8 cellular contexts compared by ENCODE assay signal in the genomic region with DNA sequence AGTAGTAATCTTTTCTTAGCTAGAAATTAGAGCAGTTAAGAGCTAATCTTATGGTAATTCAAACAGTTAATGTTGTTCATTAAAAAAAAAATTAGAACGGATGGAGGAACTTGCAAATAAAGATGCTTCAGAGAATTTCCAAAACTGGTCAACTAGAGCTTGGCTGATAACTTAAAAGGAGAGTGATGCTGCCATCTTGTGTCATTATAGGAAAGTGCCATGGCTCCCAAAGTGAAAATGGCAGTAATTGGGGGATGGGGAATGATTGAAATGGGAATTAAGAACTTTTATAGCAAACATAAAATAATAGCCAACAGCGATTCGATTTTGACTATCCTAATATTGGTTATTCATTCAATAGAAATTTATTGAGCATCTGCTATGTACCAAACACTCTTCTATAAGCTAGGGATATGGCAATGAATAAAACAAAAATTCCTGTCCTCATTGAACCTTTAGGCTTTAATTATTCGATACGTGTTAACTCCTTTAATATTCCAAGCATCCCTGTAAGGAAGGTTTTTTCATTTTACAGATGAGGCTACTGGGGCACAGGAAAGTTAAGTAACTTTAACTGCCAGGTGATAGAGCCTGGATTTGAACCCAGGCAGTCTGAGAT. TPM values are rescaled to one million over a fixed set of nuclear protein-coding genes. Genes with fewer than 3 reads are reported as not detected.
DNase-seq lines count a peak whose midpoint lies in the region; ATAC-seq, FAIRE-seq and TF ChIP-seq lines count a peak whose summit lies in the region.

No MANE protein-coding gene starts in this region.

- H3K9me1 ChIP-seq in endothelial cell of umbilical vein (replicated peaks; ENCODE audit: control insufficient read depth, extremely low read depth, insufficient read depth, low read length) = no peaks in the 10 kb centered on the region

- H2AFZ ChIP-seq in DND-41 (ENCODE audit: low read depth, low read length) (no peak overlapping the region), endothelial cell of umbilical vein (ENCODE audit: low read depth, low read length) (no peak overlapping the region)

- no peaks in the 10 kb centered on the region for H3K79me2 ChIP-seq in DND-41 (ENCODE audit: insufficient read depth, low read length)
- no peaks in the 10 kb centered on the region for H3K79me2 ChIP-seq in endothelial cell of umbilical vein (ENCODE audit: control insufficient read depth, insufficient read depth, low read length)

- H3K4me3 ChIP-seq in DND-41 (ENCODE audit: low read depth in 1 of 2, low read length in 2 of 2) (no peak overlapping the region), Panc1 (ENCODE audit: low read depth in 2 of 2, low read length in 2 of 2) (no peak overlapping the region), endothelial cell of umbilical vein (replicated peaks in 1 of 3; ENCODE audit: insufficient read depth in 1 of 3, low read depth in 1 of 3, low read length in 3 of 3) (no peak overlapping the region)

- TF ChIP-seq POLR2A in endothelial cell of umbilical vein (IDR thresholded peaks at IDR 0.05; ENCODE audit: low read depth, low read length) = no peak

- H3K4me1 ChIP-seq in DND-41 (ENCODE audit: insufficient read depth, low read length) = peaks cover 2% of the 10 kb centered on the region
- 0 out of 2 replicates have a peak, but pooled peaks cover 2% of the 10 kb centered on the region for H3K4me1 ChIP-seq in Panc1 (ENCODE audit: control insufficient read depth, insufficient read depth, low read length)
- H3K4me1 ChIP-seq in endothelial cell of umbilical vein (ENCODE audit: control insufficient read depth, extremely low read depth, insufficient read depth, low read length) = peaks cover 2% of the 10 kb centered on the region

- peak; percentile 48; the same call in 1 of the 3 replicates for ATAC-seq in DND-41 (ENCODE audit: insufficient read depth, low read depth)
- ATAC-seq in Panc1 = peak; percentile 83
- ATAC-seq in GM18868 (IDR thresholded peaks at IDR 0.05; ENCODE audit: unreplicated experiment) = no peak

- no peak overlapping the region for H3K27ac ChIP-seq in DND-41 (ENCODE audit: low read length)
- no peak overlapping the region for H3K27ac ChIP-seq in Panc1 (ENCODE audit: low read length)
- H3K27ac ChIP-seq in endothelial cell of umbilical vein (ENCODE audit: insufficient read depth, low read depth, low read length) = no peak overlapping the region

- dilution Hi-C loops in endothelial cell of umbilical vein (cut with MboI; ENCODE audit: extremely low pct_ligation_motif_present, low sequenced_read_pairs) = no loop called here

- peaks cover 6% of the 10 kb centered on the region for H3K9me3 Mint-ChIP-seq in activated CD4-positive, alpha-beta memory T cell treated with anti-CD3 and anti-CD28 coated beads for 36 hours

- intact Hi-C loops in Panc1 (cut with micrococcal nuclease; ENCODE audit: unreplicated experiment) (loop anchor here (2.0 to 5.0 kb wide), 3 partner anchors 122 to 1443 kb away; no protein-coding TSS in a partner anchor), endothelial cell of umbilical vein (cut with micrococcal nuclease) (loop anchor here (1.0 to 10.0 kb wide), 8 partner anchors 124 to 1635 kb away; no protein-coding TSS in a partner anchor)
- intact Hi-C loops in activated CD4-positive, alpha-beta memory T cell treated with anti-CD3 and anti-CD28 coated beads for 36 hours (cut with micrococcal nuclease) = loop anchor here (5.0 to 10.0 kb wide), 2 partner anchors 1298 to 1440 kb away; no protein-coding TSS in a partner anchor

- TF ChIP-seq CTCF in DND-41 (IDR thresholded peaks at IDR 0.05; ENCODE audit: borderline replicate concordance, extremely low read depth, low read length, poor library complexity, severe bottlenecking) (peak; percentile 93), Panc1 (IDR thresholded peaks at IDR 0.05) (peak; percentile 78; the same call in 1 of the 2 replicates), endothelial cell of umbilical vein (IDR thresholded peaks at IDR 0.05; ENCODE audit: extremely low read depth in 1 of 2, insufficient read depth in 1 of 2, low read depth in 1 of 2, low read length in 2 of 2) (peak; percentile 61 to 65)

- DNase-seq in DND-41 = peak; percentile 36
- peak; percentile 44 for DNase-seq in HS-5 (ENCODE audit: low read depth)
- no peak for DNase-seq in Panc1 (ENCODE audit: low read depth, low spot score)
- DNase-seq in endothelial cell of umbilical vein (ENCODE audit: low read depth, low spot score) = peak; percentile 67
- DNase-seq in mucosa of gallbladder (ENCODE audit: low spot score) = peak; percentile 42
- DNase-seq in activated effector memory CD4-positive, alpha-beta T cell treated with anti-CD3 and anti-CD28 coated beads, Interleukin-2, amount 50 U/mL, for 16 hours = no peak
- no peak for DNase-seq in activated CD4-positive, alpha-beta memory T cell treated with anti-CD3 and anti-CD28 coated beads for 36 hours

- no peak overlapping the region for H3K27ac Mint-ChIP-seq in activated CD4-positive, alpha-beta memory T cell treated with anti-CD3 and anti-CD28 coated beads for 36 hours

- H3K4me2 ChIP-seq in DND-41 (ENCODE audit: insufficient read depth, low read length) (peak overlapping the region; percentile 4; the same call in 1 of the 2 replicates), endothelial cell of umbilical vein (ENCODE audit: insufficient read depth, low read length) (no peak overlapping the region)

- POLR2A ChIA-PET in Panc1 (lab: Charles Lee) (interaction anchor here (0.7 kb wide), 1 partner anchor 104 kb away, joined by 3 read pairs; no protein-coding TSS in a partner anchor), endothelial cell of umbilical vein (lab: Charles Lee) (no interaction called here)
- POLR2A ChIA-PET in activated CD4-positive, alpha-beta memory T cell treated with anti-CD3 and anti-CD28 coated beads for 36 hours (lab: Charles Lee) = interaction anchor here (0.6 kb wide), 1 partner anchor 1207 kb away, joined by 3 read pairs; no protein-coding TSS in a partner anchor

- BruUV-seq in Panc1 (replicated peaks; lab: Mats Ljungman, UMichigan) (no TSS peak), endothelial cell of umbilical vein (replicated peaks; lab: Mats Ljungman, UMichigan) (no TSS peak)

- in situ Hi-C loops in Panc1 (cut with HindIII; ENCODE audit: low pct_unique_long_range_greater_than_20kb, low sequenced_read_pairs) = no loop called here

- H3K9ac ChIP-seq in DND-41 (ENCODE audit: low read depth, low read length) (no peak overlapping the region), endothelial cell of umbilical vein (replicated peaks; ENCODE audit: extremely low read depth, insufficient read depth, low read length) (no peak overlapping the region)

- H3K4me3 Mint-ChIP-seq in activated CD4-positive, alpha-beta memory T cell treated with anti-CD3 and anti-CD28 coated beads for 36 hours = no peak overlapping the region

- H3K27me3 Mint-ChIP-seq in activated CD4-positive, alpha-beta memory T cell treated with anti-CD3 and anti-CD28 coated beads for 36 hours = peaks cover 13% of the 10 kb centered on the region

- no peaks in the 10 kb centered on the region for H3K36me3 ChIP-seq in DND-41 (ENCODE audit: insufficient read depth, low read length)
- H3K36me3 ChIP-seq in Panc1 (ENCODE audit: control insufficient read depth, insufficient read depth, low read length) = no peaks in the 10 kb centered on the region
- H3K36me3 ChIP-seq in endothelial cell of umbilical vein (ENCODE audit: control insufficient read depth in 2 of 2, extremely low read depth in 1 of 2, insufficient read depth in 2 of 2, low read length in 2 of 2) = no peaks in the 10 kb centered on the region

- no peaks in the 10 kb centered on the region for H3K36me3 Mint-ChIP-seq in activated CD4-positive, alpha-beta memory T cell treated with anti-CD3 and anti-CD28 coated beads for 36 hours

- H4K20me1 ChIP-seq in DND-41 (ENCODE audit: insufficient read depth, low read length) (no peaks in the 10 kb centered on the region), endothelial cell of umbilical vein (replicated peaks; ENCODE audit: control insufficient read depth, extremely low read depth, insufficient read depth, low read length) (no peaks in the 10 kb centered on the region)

- H3K27me3 ChIP-seq in DND-41 (ENCODE audit: insufficient read depth, low read length, poor library complexity) = no peaks in the 10 kb centered on the region
- no peaks in the 10 kb centered on the region for H3K27me3 ChIP-seq in Panc1 (ENCODE audit: control insufficient read depth, insufficient read depth, low read length)
- H3K27me3 ChIP-seq in endothelial cell of umbilical vein (ENCODE audit: control insufficient read depth in 2 of 2, insufficient read depth in 2 of 2, low read length in 2 of 2) = no peaks in the 10 kb centered on the region

- no peaks in the 10 kb centered on the region for H3K4me1 Mint-ChIP-seq in activated CD4-positive, alpha-beta memory T cell treated with anti-CD3 and anti-CD28 coated beads for 36 hours (ENCODE audit: low read depth)

- CTCF ChIA-PET in Panc1 (lab: Charles Lee) (interaction anchor here (0.8 to 1.9 kb wide), 4 partner anchors 10 to 1301 kb away, joined by 3 to 8 read pairs (median 4); no protein-coding TSS in a partner anchor), endothelial cell of umbilical vein (lab: Charles Lee) (interaction anchor here (0.6 to 9.0 kb wide), 47 partner anchors 9 to 1640 kb away, joined by 3 to 174 read pairs (median 5); no protein-coding TSS in a partner anchor)
- CTCF ChIA-PET in activated CD4-positive, alpha-beta memory T cell treated with anti-CD3 and anti-CD28 coated beads for 36 hours (lab: Charles Lee) = interaction anchor here (0.6 to 1.6 kb wide), 12 partner anchors 10 to 1640 kb away, joined by 3 to 10 read pairs (median 4); no protein-coding TSS in a partner anchor

- peak; percentile 80 for FAIRE-seq in endothelial cell of umbilical vein (lab: Jason Lieb, UNC)

- H3K9me3 ChIP-seq in DND-41 (ENCODE audit: insufficient read depth, low read length, severe bottlenecking) (no peaks in the 10 kb centered on the region), Panc1 (ENCODE audit: control insufficient read depth, insufficient read depth, low read depth, low read length) (no peaks in the 10 kb centered on the region), endothelial cell of umbilical vein (replicated peaks; ENCODE audit: control insufficient read depth, insufficient read depth, low read length) (no peaks in the 10 kb centered on the region)

RNA-seq across cellular contexts. Expression of gene PLPP3, which starts 5.7 kb away (rescaled TPM):
- 8.2 TPM for total RNA-seq in Panc1 (2021; ENCODE audit: unreplicated experiment)
- 7.4 TPM for polyA plus RNA-seq in Panc1 (2012; ENCODE audit: insufficient read length)
- total RNA-seq in endothelial cell of umbilical vein = 7.2 and 14.1 TPM in 2 replicates
- 10.2 and 11.3 TPM in 2 replicates for polyA plus RNA-seq in endothelial cell of umbilical vein
- polyA plus RNA-seq in endothelial cell of umbilical vein (2011; cell fraction: cytosol; rRNA removed) = 8.5 and 8.9 TPM in 2 replicates
- polyA plus RNA-seq in endothelial cell of umbilical vein (2011; cell fraction: nucleus; rRNA removed) = 12.1 and 15.4 TPM in 2 replicates
- polyA plus RNA-seq in endothelial cell of umbilical vein (2012) = 17.4 TPM in 2 replicates
- polyA minus RNA-seq in endothelial cell of umbilical vein = 20.7 and 21.0 TPM in 2 replicates
- polyA minus RNA-seq in endothelial cell of umbilical vein (2011; cell fraction: cytosol; rRNA and poly(A)+ RNA removed) = 2.2 TPM
- polyA minus RNA-seq in endothelial cell of umbilical vein (2011; cell fraction: nucleus; rRNA and poly(A)+ RNA removed) = 41.3 and 50.6 TPM in 2 replicates
- 68.2 TPM for total RNA-seq in mucosa of gallbladder
- not detected for total RNA-seq in activated CD4-positive, alpha-beta memory T cell treated with anti-CD3 and anti-CD28 coated beads for 36 hours

Comparison
In these comparisons a context has a peak if more than half of its experiments do, and no peak if none do; other contexts are left out.
1. DNase-seq: peak in DND-41 (single experiment), HS-5 (single experiment), endothelial cell of umbilical vein (single experiment) and mucosa of gallbladder (single experiment); none in Panc1 (single experiment), activated effector memory CD4-positive, alpha-beta T cell treated with anti-CD3 and anti-CD28 coated beads, Interleukin-2, amount 50 U/mL, for 16 hours (single experiment) and activated CD4-positive, alpha-beta memory T cell treated with anti-CD3 and anti-CD28 coated beads for 36 hours (single experiment).
2. Peak in every context shown above with its lines, with median percentiles within 50 percentile points of each other: CTCF ChIP-seq.